In the genomic region with DNA sequence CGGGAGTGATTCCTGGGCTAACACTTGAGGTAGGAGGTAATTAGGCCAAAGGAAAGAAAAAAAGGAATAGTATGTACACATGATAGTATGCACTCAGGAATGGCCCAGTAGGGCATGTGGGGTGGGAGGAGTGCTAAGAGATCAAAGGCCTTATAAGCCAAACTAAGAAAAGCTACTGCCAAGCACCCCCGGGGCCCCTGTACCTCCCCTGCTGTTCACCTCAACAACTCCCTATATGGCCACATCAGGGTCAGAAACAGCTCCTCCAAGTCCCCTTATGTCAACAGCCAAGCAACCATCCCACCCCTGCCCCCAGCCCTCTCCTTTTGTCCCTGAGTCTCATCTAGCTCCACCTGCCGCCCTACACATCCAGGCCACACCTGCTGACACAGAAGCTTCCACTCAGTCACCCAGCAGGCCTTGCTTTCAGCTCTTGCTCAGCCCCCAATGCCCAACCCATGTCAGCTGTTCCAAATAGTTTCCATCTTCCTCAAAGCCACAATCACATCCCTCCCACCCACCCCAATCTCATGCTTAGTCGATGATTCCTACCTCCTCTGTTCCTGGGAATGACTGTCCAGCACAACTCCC, we compare ENCODE assay signal across 10 cellular contexts.
A peak's percentile ranks its signal among the peaks of the same experiment; 100 is the strongest.
DNase-seq lines count a peak whose midpoint lies in the region; ATAC-seq and TF ChIP-seq lines count a peak whose summit lies in the region.
"Had no signal": no experiment of that assay in that cellular context is flagged by ENCODE, and none has a peak within 500 bp of the region (broad histone marks: within the 10 kb centered on the region; RNA-seq: fewer than 3 reads in every experiment).

No MANE protein-coding gene starts in this region.

- H3K4me3 ChIP-seq in astrocyte of the spinal cord (ENCODE audit: low read depth, low read length) (no peak overlapping the region), left lung (no peak overlapping the region), suprapubic skin (no peak overlapping the region)

- WGBS in suprapubic skin: 68% methylated on average over 4 of the region's 4 CpGs

- H3K36me3 ChIP-seq in left lung (no peaks in the 10 kb centered on the region), suprapubic skin (no peaks in the 10 kb centered on the region)

- TF ChIP-seq CTCF in astrocyte of the spinal cord (IDR thresholded peaks at IDR 0.05; ENCODE audit: low read depth, low read length): no peak
- no peak for TF ChIP-seq CTCF in left lung (IDR thresholded peaks at IDR 0.05)
- no peak for TF ChIP-seq CTCF in suprapubic skin (IDR thresholded peaks at IDR 0.05)

- H3K4me1 ChIP-seq in left lung: peaks cover 14 to 22% of the 10 kb centered on the region in 2 donors
- H3K4me1 ChIP-seq in suprapubic skin: peaks cover 44% of the 10 kb centered on the region

- H3K9me3 ChIP-seq in left lung (no peaks in the 10 kb centered on the region), suprapubic skin (no peaks in the 10 kb centered on the region)

- H3K27ac ChIP-seq in left lung: peak overlapping the region; percentile 67 to 68
- H3K27ac ChIP-seq in suprapubic skin: peak overlapping the region; percentile 82

- ATAC-seq in left lung (no peak), HG02798 (IDR thresholded peaks at IDR 0.05; ENCODE audit: poor library complexity, unreplicated experiment) (no peak)
- ATAC-seq: natural killer cell treated with Interleukin-12 subunit alpha and Interleukin-12 subunit beta and Interleukin-15 and Interleukin-18, amount 100 ng/mL, for 72 hours had no signal

- DNase-seq in NCI-H345 (lab: John Stamatoyannopoulos, UW) (peak; percentile 73), astrocyte of the spinal cord (ENCODE audit: low read depth, low spot score) (peak; percentile 36), left lung (no peak), suprapubic skin (ENCODE audit: low spot score in 2 of 2) (no peak), SKM-1 treated with dmso at 0.1 percent for 144 hours (lab: John Stamatoyannopoulos, UW; ENCODE audit: unreplicated experiment) (no peak), NCI-H128 (lab: John Stamatoyannopoulos, UW; ENCODE audit: unreplicated experiment) (no peak)
- DNase-seq: NCI-H446 treated with DMSO at 0.1 percent for 48 hours; stimulated activated CD4-positive, alpha-beta T cell treated with anti-CD3 and anti-CD28 coated beads, Interleukin-4, amount 100 ng/mL, for 24 hours had no signal

- no peaks in the 10 kb centered on the region for H3K27me3 ChIP-seq in left lung
- H3K27me3 ChIP-seq in suprapubic skin: no peaks in the 10 kb centered on the region

- in situ Hi-C loops in astrocyte of the spinal cord (cut with HindIII; ENCODE audit: low sequenced_read_pairs): no loop called here

- intact Hi-C loops in left lung (cut with DNase I): loop anchor here in 1 of 2 donors (10.0 kb wide), 1 partner anchor 74 kb away; no protein-coding TSS in a partner anchor

- TF ChIP-seq EP300 in suprapubic skin (IDR thresholded peaks at IDR 0.05): no peak

- TF ChIP-seq POLR2A in suprapubic skin (IDR thresholded peaks at IDR 0.05): no peak

Comparison
In these comparisons a context has a peak if more than half of its experiments do, and no peak if none do; other contexts are left out.
1. DNase-seq: peak in NCI-H345 (single experiment) and astrocyte of the spinal cord (single experiment); none in left lung (0 of 2), suprapubic skin (0 of 2), SKM-1 treated with dmso at 0.1 percent for 144 hours (single experiment) and NCI-H128 (single experiment).